ENCODE assay signal across 27 cellular contexts in genomic region chr1:3575953-3576352, GRCh38.
"Had no signal": no experiment of that assay in that cellular context is flagged by ENCODE, and none has a peak within 500 bp of the region (broad histone marks: within the 10 kb centered on the region; RNA-seq: fewer than 3 reads in every experiment).

No MANE protein-coding gene starts in this region.

- H3K4me3 Mint-ChIP-seq: dendritic cell treated with granulocyte-macrophage colony-stimulating factor and Interleukin-4, amounts not matched to agents 40 ng/mL and 50 ng/mL, for 4 days; naive thymus-derived CD4-positive, alpha-beta T cell; nephron progenitor cell; stimulated activated memory B cell treated with anti-CD40 and anti-IgM and Interleukin-4, amounts not matched to agents 10 μg/mL and 1 μg/mL and 100 μg/mL, for 72 hours; type B pancreatic cell had no signal

- FAIRE-seq: endothelial cell of umbilical vein, kidney, pancreas had no signal

- H3K4me2 ChIP-seq: hepatocyte had no signal

- H3K27ac Mint-ChIP-seq: dendritic cell treated with granulocyte-macrophage colony-stimulating factor and Interleukin-4, amounts not matched to agents 40 ng/mL and 50 ng/mL, for 4 days; naive thymus-derived CD4-positive, alpha-beta T cell; nephron progenitor cell; stimulated activated memory B cell treated with anti-CD40 and anti-IgM and Interleukin-4, amounts not matched to agents 10 μg/mL and 1 μg/mL and 100 μg/mL, for 72 hours; type B pancreatic cell had no signal

- H3K36me3 ChIP-seq: colonic mucosa, esophagus muscularis mucosa, gastroesophageal sphincter, heart left ventricle, left lung, pancreas, right atrium auricular region, spleen, tibial artery had no signal

- DNase-seq: colonic mucosa; effector CD8-positive, alpha-beta T cell; foreskin keratinocyte; heart left ventricle; kidney; left cardiac atrium; left lung; mesendoderm; midbrain; naive thymus-derived CD4-positive, alpha-beta T cell; nephron progenitor cell; pancreas; spleen; stimulated activated CD4-positive, alpha-beta T cell treated with anti-CD3 and anti-CD28 coated beads, Interleukin-4, amount 100 ng/mL, for 4 hours; stimulated activated naive CD8-positive, alpha-beta T cell treated with anti-CD3 and anti-CD28 coated beads, Interleukin-15, Interleukin-2, amounts not matched to agents 100 U/mL and 50 U/mL, for 24 hours; testis; tibial artery had no signal

- H3K79me2 ChIP-seq: hepatocyte had no signal

- ATAC-seq: foreskin keratinocyte; gastroesophageal sphincter; heart left ventricle; left cardiac atrium; left lung; naive thymus-derived CD4-positive, alpha-beta T cell; pancreas; stimulated activated memory B cell treated with anti-CD40 and anti-IgM and Interleukin-4, amounts not matched to agents 10 μg/mL and 1 μg/mL and 100 μg/mL, for 72 hours; stimulated activated naive CD8-positive, alpha-beta T cell treated with anti-CD3 and anti-CD28 coated beads, Interleukin-15, Interleukin-2, amounts not matched to agents 100 U/mL and 50 U/mL, for 24 hours had no signal

- H3K4me3 ChIP-seq: colonic mucosa, esophagus muscularis mucosa, gastroesophageal sphincter, heart left ventricle, hepatocyte, left lung, pancreas, right atrium auricular region, skin epidermis, spleen, testis, tibial artery had no signal

- H3K9me3 ChIP-seq: colonic mucosa, esophagus muscularis mucosa, gastroesophageal sphincter, heart left ventricle, left lung, neutrophil, pancreas, right atrium auricular region, spleen, testis, tibial artery had no signal

- H3K4me1 Mint-ChIP-seq: naive thymus-derived CD4-positive, alpha-beta T cell had no signal

- H3K9me3 Mint-ChIP-seq: dendritic cell treated with granulocyte-macrophage colony-stimulating factor and Interleukin-4, amounts not matched to agents 40 ng/mL and 50 ng/mL, for 4 days; nephron progenitor cell; type B pancreatic cell had no signal

- H3K4me1 ChIP-seq: colonic mucosa, foreskin keratinocyte, pancreas, right atrium auricular region, testis had no signal

- H3K27me3 ChIP-seq: colonic mucosa, foreskin keratinocyte, heart left ventricle, hepatocyte, left lung, neutrophil, pancreas, right atrium auricular region, testis had no signal

- H3K27me3 Mint-ChIP-seq: dendritic cell treated with granulocyte-macrophage colony-stimulating factor and Interleukin-4, amounts not matched to agents 40 ng/mL and 50 ng/mL, for 4 days; naive thymus-derived CD4-positive, alpha-beta T cell; type B pancreatic cell had no signal

- H2AFZ ChIP-seq: hepatocyte had no signal

- H3K27ac ChIP-seq: colonic mucosa, esophagus muscularis mucosa, foreskin keratinocyte, gastroesophageal sphincter, heart left ventricle, hepatocyte, left lung, neutrophil, pancreas, right atrium auricular region, skin epidermis, spleen, testis, tibial artery had no signal

- H3K36me3 Mint-ChIP-seq: naive thymus-derived CD4-positive, alpha-beta T cell; stimulated activated memory B cell treated with anti-CD40 and anti-IgM and Interleukin-4, amounts not matched to agents 10 μg/mL and 1 μg/mL and 100 μg/mL, for 72 hours; type B pancreatic cell had no signal
